Comparison of ENCODE assay signal across 8 cellular contexts in the genomic region with DNA sequence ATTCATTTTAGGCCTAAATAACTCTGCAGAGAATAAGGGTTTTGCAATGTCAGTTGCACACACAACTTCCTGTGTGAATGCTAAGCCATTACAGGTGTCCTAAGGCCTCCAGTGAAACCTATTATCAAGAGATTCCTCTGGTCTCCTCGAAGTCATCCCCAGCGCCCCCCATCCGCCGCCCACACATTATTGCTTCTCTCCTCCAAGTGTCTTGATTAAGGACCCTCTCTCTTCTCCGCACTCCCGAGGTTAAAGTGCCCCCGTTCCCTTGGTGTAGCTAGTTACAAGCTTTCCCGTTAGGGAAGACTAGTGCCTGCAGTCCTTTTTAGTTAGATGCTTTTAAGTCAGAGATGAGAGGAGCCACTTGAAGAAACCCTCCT. TPM values are rescaled to one million over a fixed set of nuclear protein-coding genes. Genes with fewer than 3 reads are reported as not detected.
DNase-seq lines count a peak whose midpoint lies in the region; ATAC-seq and TF ChIP-seq lines count a peak whose summit lies in the region.

No MANE protein-coding gene starts in this region.

- H3K9ac ChIP-seq in liver (ENCODE audit: low read depth in 1 of 2, low read length in 2 of 2) = peak overlapping the region; percentile 40 to 63

- H3K27me3 Mint-ChIP-seq in GM23338 (ENCODE audit: insufficient read depth, low read depth, poor library complexity) = peaks cover 16% of the 10 kb centered on the region

- H3K36me3 ChIP-seq in GM23338 (ENCODE audit: insufficient read depth) (no peaks in the 10 kb centered on the region), breast epithelium (no peaks in the 10 kb centered on the region), liver (ENCODE audit: control insufficient read depth in 4 of 4, insufficient read depth in 3 of 4, low read depth in 1 of 4, low read length in 3 of 4) (no peaks in the 10 kb centered on the region)

- H3K9me3 ChIP-seq in breast epithelium (no peaks in the 10 kb centered on the region), liver (ENCODE audit: control insufficient read depth in 4 of 4, low read length in 3 of 4) (no peaks in the 10 kb centered on the region)

- H3K4me1 ChIP-seq in GM23338 (ENCODE audit: insufficient read depth) (peaks cover 16% of the 10 kb centered on the region), breast epithelium (no peaks in the 10 kb centered on the region), liver (ENCODE audit: control insufficient read depth in 4 of 4, insufficient read depth in 4 of 4, low read length in 3 of 4) (peaks cover 0 to 14% (median 6%) of the 10 kb centered on the region in 4 donors)

- H3K9me2 ChIP-seq in GM23338 (ENCODE audit: insufficient read depth) = no peaks in the 10 kb centered on the region

- no peak overlapping the region for H3K27ac Mint-ChIP-seq in GM23338
- H3K27ac Mint-ChIP-seq in stimulated activated effector memory CD8-positive, alpha-beta T cell treated with anti-CD3 and anti-CD28 coated beads, Interleukin-12 subunit alpha, Interleukin-12 subunit beta, amount 100 ng/mL, for 72 hours = peak overlapping the region; percentile 99

- H4K20me1 ChIP-seq in GM23338 (replicated peaks; ENCODE audit: insufficient read depth) = peaks cover 4% of the 10 kb centered on the region; the same call in 1 of the 2 replicates

- peaks cover 54% of the 10 kb centered on the region for H3K79me2 ChIP-seq in GM23338 (replicated peaks; ENCODE audit: insufficient read depth)

- TF ChIP-seq RAD21 in liver (IDR thresholded peaks at IDR 0.05) = peak in 1 of 2 donors; percentile 3

- H2AFZ ChIP-seq in GM23338 = no peak overlapping the region

- H3F3A ChIP-seq in GM23338 (replicated peaks; ENCODE audit: low read depth) = peaks cover 4% of the 10 kb centered on the region; the same call in 1 of the 2 replicates

- TF ChIP-seq CTCF in GM23338 (conservative IDR thresholded peaks at IDR 0.05; ENCODE audit: low read depth in 2 of 2) (no peak), breast epithelium (IDR thresholded peaks at IDR 0.05) (no peak), liver (IDR thresholded peaks at IDR 0.05; ENCODE audit: low read depth, low read length, missing input control) (no peak)

- peak overlapping the region; percentile 98 for H3K4me3 Mint-ChIP-seq in GM23338
- peak overlapping the region; percentile 97 for H3K4me3 Mint-ChIP-seq in stimulated activated effector memory CD8-positive, alpha-beta T cell treated with anti-CD3 and anti-CD28 coated beads, Interleukin-12 subunit alpha, Interleukin-12 subunit beta, amount 100 ng/mL, for 72 hours

- H3K4me1 Mint-ChIP-seq in GM23338 = peaks cover 42% of the 10 kb centered on the region
- H3K4me1 Mint-ChIP-seq in stimulated activated effector memory CD8-positive, alpha-beta T cell treated with anti-CD3 and anti-CD28 coated beads, Interleukin-12 subunit alpha, Interleukin-12 subunit beta, amount 100 ng/mL, for 72 hours = peaks cover 62% of the 10 kb centered on the region

- intact Hi-C loops in breast epithelium (cut with DNase I; ENCODE audit: low total_unique reads) = no loop called here

- DNase-seq in GM23338 (ENCODE audit: low spot score) = peak; percentile 23
- peak in 4 of 5 experiments; percentile 12 to 78 (median 41) for DNase-seq in T-helper 2 cell
- DNase-seq in breast epithelium (ENCODE audit: low spot score in 2 of 2) = no peak
- DNase-seq in stimulated activated effector memory CD8-positive, alpha-beta T cell treated with anti-CD3 and anti-CD28 coated beads, Interleukin-12 subunit alpha, Interleukin-12 subunit beta, amount 100 ng/mL, for 72 hours (ENCODE audit: low spot score in 2 of 2) = peak; percentile 38 to 81
- no peak for DNase-seq in iPS-NIHi11 (ENCODE audit: low spot score)
- no peak for DNase-seq in DMS153 treated with DMSO at 0.1 percent for 48 hours (lab: John Stamatoyannopoulos, UW; ENCODE audit: unreplicated experiment)

- ATAC-seq in GM23338 = no peak
- ATAC-seq in stimulated activated effector memory CD8-positive, alpha-beta T cell treated with anti-CD3 and anti-CD28 coated beads, Interleukin-12 subunit alpha, Interleukin-12 subunit beta, amount 100 ng/mL, for 72 hours = no peak
- ATAC-seq in GM21825 (IDR thresholded peaks at IDR 0.05; ENCODE audit: unreplicated experiment) = no peak

- H3K27ac ChIP-seq in GM23338 (ENCODE audit: low read depth) (no peak overlapping the region), breast epithelium (peak overlapping the region; percentile 100), liver (ENCODE audit: low read depth in 1 of 2, low read length in 2 of 2) (peak overlapping the region; percentile 100)

- H3K9me3 Mint-ChIP-seq in GM23338 = no peaks in the 10 kb centered on the region; the same call in 2 of the 3 replicates
- no peaks in the 10 kb centered on the region for H3K9me3 Mint-ChIP-seq in stimulated activated effector memory CD8-positive, alpha-beta T cell treated with anti-CD3 and anti-CD28 coated beads, Interleukin-12 subunit alpha, Interleukin-12 subunit beta, amount 100 ng/mL, for 72 hours

- 34% methylated on average over 8 of the region's 8 CpGs for WGBS in liver

- H3K4me3 ChIP-seq in GM23338 (peak overlapping the region; percentile 84), breast epithelium (peak overlapping the region; percentile 87 to 99 (median 95)), liver (ENCODE audit: low read depth in 1 of 3, low read length in 3 of 3) (peak overlapping the region; percentile 88 to 95 (median 89))

- H3K27me3 ChIP-seq in GM23338 (ENCODE audit: insufficient read depth) (peaks cover 21% of the 10 kb centered on the region; the same call in 1 of the 2 replicates), breast epithelium (no peaks in the 10 kb centered on the region), liver (ENCODE audit: control insufficient read depth in 4 of 4, insufficient read depth in 4 of 4, low read length in 3 of 4) (no peaks in the 10 kb centered on the region)

- H3K4me2 ChIP-seq in GM23338 = peak overlapping the region; percentile 94

- no peaks in the 10 kb centered on the region; the same call in 2 of the 3 replicates for H3K36me3 Mint-ChIP-seq in GM23338 (ENCODE audit: low read depth)
- peaks cover 60% of the 10 kb centered on the region for H3K36me3 Mint-ChIP-seq in stimulated activated effector memory CD8-positive, alpha-beta T cell treated with anti-CD3 and anti-CD28 coated beads, Interleukin-12 subunit alpha, Interleukin-12 subunit beta, amount 100 ng/mL, for 72 hours

- TF ChIP-seq POLR2A in breast epithelium (IDR thresholded peaks at IDR 0.05) = no peak

TF ChIP-seq in liver, 16 proteins besides CTCF, POLR2A, EP300 and RAD21 (continues in another document):
- TF ChIP-seq NR2F2 (IDR thresholded peaks at IDR 0.05) = no peak
- TF ChIP-seq, protein P1, sequence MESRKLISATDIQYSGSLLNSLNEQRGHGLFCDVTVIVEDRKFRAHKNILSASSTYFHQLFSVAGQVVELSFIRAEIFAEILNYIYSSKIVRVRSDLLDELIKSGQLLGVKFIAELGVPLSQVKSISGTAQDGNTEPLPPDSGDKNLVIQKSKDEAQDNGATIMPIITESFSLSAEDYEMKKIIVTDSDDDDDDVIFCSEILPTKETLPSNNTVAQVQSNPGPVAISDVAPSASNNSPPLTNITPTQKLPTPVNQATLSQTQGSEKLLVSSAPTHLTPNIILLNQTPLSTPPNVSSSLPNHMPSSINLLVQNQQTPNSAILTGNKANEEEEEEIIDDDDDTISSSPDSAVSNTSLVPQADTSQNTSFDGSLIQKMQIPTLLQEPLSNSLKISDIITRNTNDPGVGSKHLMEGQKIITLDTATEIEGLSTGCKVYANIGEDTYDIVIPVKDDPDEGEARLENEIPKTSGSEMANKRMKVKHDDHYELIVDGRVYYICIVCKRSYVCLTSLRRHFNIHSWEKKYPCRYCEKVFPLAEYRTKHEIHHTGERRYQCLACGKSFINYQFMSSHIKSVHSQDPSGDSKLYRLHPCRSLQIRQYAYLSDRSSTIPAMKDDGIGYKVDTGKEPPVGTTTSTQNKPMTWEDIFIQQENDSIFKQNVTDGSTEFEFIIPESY (IDR thresholded peaks at IDR 0.05) = no peak
- TF ChIP-seq RXRA (IDR thresholded peaks at IDR 0.05) = no peak
- TF ChIP-seq TAF1 (conservative IDR thresholded peaks at IDR 0.05) = no peak
- TF ChIP-seq JUND (IDR thresholded peaks at IDR 0.05) = no peak
- no peak for TF ChIP-seq FOXA1 (IDR thresholded peaks at IDR 0.05)
- TF ChIP-seq HNF4G (IDR thresholded peaks at IDR 0.05) = no peak
- no peak for TF ChIP-seq GABPA (IDR thresholded peaks at IDR 0.05 in 1 of 2, conservative IDR thresholded peaks at IDR 0.05 in 1 of 2)
- TF ChIP-seq EGR1 (IDR thresholded peaks at IDR 0.05; ENCODE audit: low read depth in 2 of 2) = no peak
- TF ChIP-seq ATF3 (IDR thresholded peaks at IDR 0.05) = no peak
- TF ChIP-seq FOXA2 (IDR thresholded peaks at IDR 0.05) = no peak
- TF ChIP-seq HNF4A (conservative IDR thresholded peaks at IDR 0.05) = no peak

RNA-seq across cellular contexts. Expression of gene HIVEP2, which starts 1.2 kb away (rescaled TPM):
- total RNA-seq in GM23338 (2014; rRNA removed; shearing (Covaris generic)) = 6.6 and 7.4 TPM in 2 replicates
- 1.5 and 1.6 TPM in 2 replicates for polyA plus RNA-seq in GM23338 (2016; fragmentation: Nextera tagmentation; extraction: Ambion mirVana)
- total RNA-seq in breast epithelium = 10 to 100 TPM; 20.6 to 25.0 (median 23.9) TPM
- 1 to 10 TPM; 1.7 to 6.6 TPM for total RNA-seq in liver
- polyA plus RNA-seq in liver = 1 to 10 TPM in 1 of 2 donors, under 1 TPM in 1; 0.82 to 1.0 TPM

Comparison
In these comparisons a context has a peak if more than half of its experiments do, and no peak if none do; other contexts are left out.
1. DNase-seq: peak in GM23338 (single experiment), T-helper 2 cell (4 of 5) and stimulated activated effector memory CD8-positive, alpha-beta T cell treated with anti-CD3 and anti-CD28 coated beads, Interleukin-12 subunit alpha, Interleukin-12 subunit beta, amount 100 ng/mL, for 72 hours (2 of 2); none in breast epithelium (0 of 2), iPS-NIHi11 (single experiment) and DMS153 treated with DMSO at 0.1 percent for 48 hours (single experiment).
2. Peak in every context shown above with its lines, with median percentiles within 50 percentile points of each other: H3K4me3 ChIP-seq.